Comparison of ENCODE assay signal across 9 cellular contexts in genomic region chr1:203117611-203118575, GRCh38. TPM values are rescaled to one million over a fixed set of nuclear protein-coding genes. Genes with fewer than 3 reads are reported as not detected.
DNase-seq lines count a peak whose midpoint lies in the region; ATAC-seq, FAIRE-seq and TF ChIP-seq lines count a peak whose summit lies in the region.
"Had no signal": no experiment of that assay in that cellular context is flagged by ENCODE, and none has a peak within 500 bp of the region (broad histone marks: within the 10 kb centered on the region; RNA-seq: fewer than 3 reads in every experiment).

No MANE protein-coding gene starts in this region.

- no peaks in the 10 kb centered on the region for H3K9me3 ChIP-seq in fibroblast of lung (ENCODE audit: control insufficient read depth, insufficient read depth, low read depth, low read length)
- no peaks in the 10 kb centered on the region for H3K9me3 ChIP-seq in naive thymus-derived CD4-positive, alpha-beta T cell (ENCODE audit: control insufficient read depth in 2 of 3, low read length in 3 of 3)
- H3K9me3 ChIP-seq in uterus, result no peaks in the 10 kb centered on the region

- H3K9ac ChIP-seq in fibroblast of lung (ENCODE audit: insufficient read depth, low read length), result no peak overlapping the region

- H3K27me3 Mint-ChIP-seq in naive thymus-derived CD4-positive, alpha-beta T cell, result peaks cover 42 to 65% (median 49%) of the 10 kb centered on the region in 5 donors

- H3K79me2 ChIP-seq in fibroblast of lung (ENCODE audit: control insufficient read depth, insufficient read depth, low read length), result no peaks in the 10 kb centered on the region

- peak; percentile 69 for FAIRE-seq in TTC549 (lab: Jason Lieb, UNC)
- FAIRE-seq: endometrium had no signal

- no peak for TF ChIP-seq POLR2A in uterus (IDR thresholded peaks at IDR 0.05)

- H3K4me1 Mint-ChIP-seq in naive thymus-derived CD4-positive, alpha-beta T cell, result peaks cover 0 to 10% (median 0%) of the 10 kb centered on the region in 7 donors

- POLR2A ChIA-PET in naive thymus-derived CD4-positive, alpha-beta T cell (lab: Charles Lee), result no interaction called here

- CTCF ChIA-PET in naive thymus-derived CD4-positive, alpha-beta T cell (lab: Charles Lee), result interaction anchor here (0.7 to 1.1 kb wide), 2 partner anchors 97 to 1049 kb away, joined by 3 to 4 read pairs; no protein-coding TSS in a partner anchor

- H3K36me3 ChIP-seq in fibroblast of lung (ENCODE audit: control insufficient read depth, insufficient read depth, low read length), result no peaks in the 10 kb centered on the region
- H3K36me3 ChIP-seq in naive thymus-derived CD4-positive, alpha-beta T cell (ENCODE audit: control insufficient read depth in 2 of 3, insufficient read depth in 3 of 3, low read length in 3 of 3), result no peaks in the 10 kb centered on the region
- no peaks in the 10 kb centered on the region for H3K36me3 ChIP-seq in uterus

- peaks cover 0 to 4% (median 0%) of the 10 kb centered on the region in 5 donors for H3K36me3 Mint-ChIP-seq in naive thymus-derived CD4-positive, alpha-beta T cell

- TF ChIP-seq CTCF in fibroblast of lung (conservative IDR thresholded peaks at IDR 0.05 in 1 of 2, IDR thresholded peaks at IDR 0.05 in 1 of 2; ENCODE audit: low read depth in 1 of 2, low read length in 2 of 2) (peak; percentile 61 to 72), uterus (IDR thresholded peaks at IDR 0.05) (peak; percentile 85 to 89 (median 86))

- DNase-seq in activated CD8-positive, alpha-beta memory T cell treated with anti-CD3 and anti-CD28 coated beads for 24 hours, result peak; percentile 26
- DNase-seq in activated CD8-positive, alpha-beta memory T cell treated with anti-CD3 and anti-CD28 coated beads, Interleukin-2, amount 50 U/mL, for 4 hours, result no peak
- DNase-seq in NAMALWA (ENCODE audit: low spot score), result peak; percentile 44
- DNase-seq in fibroblast of lung (ENCODE audit: low read depth in 2 of 2), result peak; percentile 49 to 54
- peak in 2 of 9 donors; percentile 3 to 46 for DNase-seq in naive thymus-derived CD4-positive, alpha-beta T cell
- DNase-seq in uterus, result peak; percentile 63 to 79

- no peak overlapping the region for H3K4me3 ChIP-seq in fibroblast of lung (replicated peaks in 1 of 4; ENCODE audit: control extremely low read depth in 1 of 4, insufficient read depth in 1 of 4, low read depth in 3 of 4, low read length in 4 of 4)
- no peak overlapping the region for H3K4me3 ChIP-seq in naive thymus-derived CD4-positive, alpha-beta T cell (ENCODE audit: low read length)
- no peak overlapping the region for H3K4me3 ChIP-seq in uterus

- peaks cover 0 to 2% (median 0%) of the 10 kb centered on the region in 11 donors for H3K9me3 Mint-ChIP-seq in naive thymus-derived CD4-positive, alpha-beta T cell

- ATAC-seq in naive thymus-derived CD4-positive, alpha-beta T cell, result peak; percentile 58
- ATAC-seq in GM21825 (IDR thresholded peaks at IDR 0.05; ENCODE audit: unreplicated experiment), result no peak

- no peak overlapping the region for H3K27ac Mint-ChIP-seq in naive thymus-derived CD4-positive, alpha-beta T cell

- no peaks in the 10 kb centered on the region for H4K20me1 ChIP-seq in fibroblast of lung (ENCODE audit: control insufficient read depth, extremely low read depth, insufficient read depth, low read length)

- H2AFZ ChIP-seq in fibroblast of lung (ENCODE audit: low read length), result no peak overlapping the region

- H3K27me3 ChIP-seq in fibroblast of lung (ENCODE audit: control insufficient read depth, insufficient read depth, low read length), result peaks cover 53% of the 10 kb centered on the region
- H3K27me3 ChIP-seq in naive thymus-derived CD4-positive, alpha-beta T cell (ENCODE audit: control insufficient read depth in 2 of 2, insufficient read depth in 2 of 2, low read length in 2 of 2), result peaks cover 0 to 6% of the 10 kb centered on the region in 2 donors
- no peaks in the 10 kb centered on the region for H3K27me3 ChIP-seq in uterus

- H3K27ac ChIP-seq in fibroblast of lung (ENCODE audit: insufficient read depth, low read length), result no peak overlapping the region
- H3K27ac ChIP-seq in naive thymus-derived CD4-positive, alpha-beta T cell (ENCODE audit: low read depth, low read length), result no peak overlapping the region
- H3K27ac ChIP-seq in uterus, result no peak overlapping the region

- no peak overlapping the region for H3K4me2 ChIP-seq in fibroblast of lung (ENCODE audit: extremely low read depth, insufficient read depth, low read length)

- H3K4me3 Mint-ChIP-seq in naive thymus-derived CD4-positive, alpha-beta T cell, result no peak overlapping the region

- H3K4me1 ChIP-seq in fibroblast of lung (ENCODE audit: control insufficient read depth, extremely low read depth, insufficient read depth, low read length) (no peaks in the 10 kb centered on the region), uterus (no peaks in the 10 kb centered on the region)
- H3K4me1 ChIP-seq in naive thymus-derived CD4-positive, alpha-beta T cell (ENCODE audit: control insufficient read depth in 2 of 2, insufficient read depth in 2 of 2, low read length in 2 of 2), result no peaks in the 10 kb centered on the region

- intact Hi-C loops in naive thymus-derived CD4-positive, alpha-beta T cell (cut with micrococcal nuclease), result loop anchor here (2.0 to 5.0 kb wide), 2 partner anchors 99 kb away; no protein-coding TSS in a partner anchor
- intact Hi-C loops in uterus (cut with DNase I; ENCODE audit: low total_unique reads), result no loop called here

RNA-seq across cellular contexts. Expression of gene ADORA1, which starts 9.6 kb away (rescaled TPM):
- 1.5 and 10.8 TPM in 2 replicates for total RNA-seq in fibroblast of lung
- 1.3 and 6.1 TPM in 2 replicates for polyA plus RNA-seq in fibroblast of lung
- polyA plus RNA-seq in fibroblast of lung (2012), result 1.9 and 7.1 TPM in 2 replicates
- polyA minus RNA-seq in fibroblast of lung (ENCODE audit: low replicate concordance), result 2.4 and 16.7 TPM in 2 replicates
- total RNA-seq in naive thymus-derived CD4-positive, alpha-beta T cell, result under 1 TPM in 1 of 5 experiments, not detected in 4; 0.44 TPM
- not detected for polyA plus RNA-seq in naive thymus-derived CD4-positive, alpha-beta T cell
- 1 to 10 TPM in 2 of 4 donors, not detected in 2; 3.0 TPM for total RNA-seq in uterus

RNA-seq across cellular contexts. Expression of gene MYOG, which starts 32.1 kb away (rescaled TPM):
- total RNA-seq in fibroblast of lung, result not detected in 2 replicates
- 0.03 TPM in 1 of 2 replicates, not detected in the other for polyA plus RNA-seq in fibroblast of lung
- not detected in 2 replicates for polyA plus RNA-seq in fibroblast of lung (2012)
- polyA minus RNA-seq in fibroblast of lung (ENCODE audit: low replicate concordance), result not detected in 2 replicates
- total RNA-seq in naive thymus-derived CD4-positive, alpha-beta T cell, result not detected
- not detected for polyA plus RNA-seq in naive thymus-derived CD4-positive, alpha-beta T cell
- not detected for total RNA-seq in uterus

RNA-seq across cellular contexts. Expression of gene MYBPH, which starts 57.7 kb away (rescaled TPM):
- 0.17 and 0.26 TPM in 2 replicates for total RNA-seq in fibroblast of lung
- polyA plus RNA-seq in fibroblast of lung, result 0.71 and 5.5 TPM in 2 replicates
- 1.1 and 11.3 TPM in 2 replicates for polyA plus RNA-seq in fibroblast of lung (2012)
- polyA minus RNA-seq in fibroblast of lung (ENCODE audit: low replicate concordance), result 2.2 and 9.4 TPM in 2 replicates
- total RNA-seq in naive thymus-derived CD4-positive, alpha-beta T cell, result not detected
- polyA plus RNA-seq in naive thymus-derived CD4-positive, alpha-beta T cell, result not detected
- under 1 TPM in 1 of 4 donors, not detected in 3; 0.64 TPM for total RNA-seq in uterus
